Comparison of ENCODE assay signal across 8 cellular contexts in the genomic region with DNA sequence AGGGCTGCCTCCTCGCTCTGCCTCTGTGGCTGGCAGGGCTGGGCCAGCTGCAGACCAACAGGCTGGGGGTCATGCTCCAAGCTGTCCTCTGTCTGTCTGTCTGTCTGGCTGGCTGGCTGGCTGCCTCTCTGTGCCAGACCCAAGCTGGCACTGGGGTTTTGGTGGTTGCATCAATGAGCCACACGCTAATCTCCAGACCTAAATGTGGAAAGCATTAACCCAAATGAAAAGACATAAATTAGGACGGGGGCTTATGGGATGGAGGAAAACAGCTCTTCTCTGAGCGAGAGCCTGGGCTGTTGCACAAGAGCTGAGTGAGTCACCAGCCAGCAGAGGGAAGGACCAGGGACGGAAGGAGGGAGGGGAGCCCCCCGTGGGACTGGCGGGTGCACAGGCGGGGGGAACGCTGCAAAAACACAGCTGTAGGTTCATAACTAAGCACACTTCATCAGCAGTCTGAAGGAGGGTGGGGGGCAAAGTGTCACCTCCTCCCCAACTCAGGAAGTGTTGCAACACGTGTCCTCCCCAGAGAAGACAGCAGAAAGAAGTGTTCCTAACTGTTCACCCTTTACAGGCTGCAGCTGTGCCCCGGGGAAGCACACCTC.
DNase-seq lines count a peak whose midpoint lies in the region; ATAC-seq and TF ChIP-seq lines count a peak whose summit lies in the region.

No MANE protein-coding gene starts in this region.

- ATAC-seq in HG03135 (IDR thresholded peaks at IDR 0.05; ENCODE audit: unreplicated experiment) (peak; percentile 44), left colon (peak; percentile 50), HG03457 (IDR thresholded peaks at IDR 0.05; ENCODE audit: unreplicated experiment) (no peak)

- H3K36me3 Mint-ChIP-seq in brain: no peaks in the 10 kb centered on the region

- TF ChIP-seq CTCF in brain (conservative IDR thresholded peaks at IDR 0.05): no peak

- peak overlapping the region in 2 of 5 experiments; percentile 44 to 56 for H3K4me3 Mint-ChIP-seq in brain

- peak; percentile 88 for DNase-seq in GDM1 (lab: John Stamatoyannopoulos, UW)
- DNase-seq in T-helper 2 cell: peak in 3 of 5 experiments; percentile 39 to 92 (median 42)
- peak; percentile 67 to 87 for DNase-seq in left colon
- DNase-seq in stimulated activated CD4-positive, alpha-beta T cell treated with anti-CD3 and anti-CD28 coated beads, Interleukin-2, amount 100 ng/mL, for 4 hours (ENCODE audit: low read depth): peak; percentile 14
- DNase-seq in hepatic stellate cell (ENCODE audit: low spot score): no peak

- peaks cover 7% of the 10 kb centered on the region for H3K27me3 Mint-ChIP-seq in brain

- peaks cover 31% of the 10 kb centered on the region for H3K4me1 Mint-ChIP-seq in brain

- H3K27ac Mint-ChIP-seq in brain: peak overlapping the region; percentile 22 to 96 (median 76)

- H3K9me3 Mint-ChIP-seq in brain: peaks cover 0 to 12% (median 4%) of the 10 kb centered on the region in 5 experiments

- intact Hi-C loops in left colon (cut with DNase I, micrococcal nuclease): no loop called here
